In genomic region chr10:37765216-37765615, GRCh38 we compare ENCODE assay signal across 28 cellular contexts.
"Had no signal": no experiment of that assay in that cellular context is flagged by ENCODE, and none has a peak within 500 bp of the region (broad histone marks: within the 10 kb centered on the region; RNA-seq: fewer than 3 reads in every experiment).

No MANE protein-coding gene starts in this region.

- H3K27ac ChIP-seq: neural progenitor cell, ovary, parathyroid adenoma, psoas muscle, right lobe of liver, sigmoid colon, stomach, thoracic aorta, thyroid gland, tibial nerve, upper lobe of left lung, vagina had no signal

- H3K9ac ChIP-seq: neural progenitor cell, parathyroid adenoma had no signal

- H3K4me1 Mint-ChIP-seq: natural killer cell; nephron; neural progenitor cell; stimulated activated memory B cell treated with anti-CD40 and anti-IgM and Interleukin-4, amounts not matched to agents 10 μg/mL and 1 μg/mL and 100 μg/mL, for 72 hours had no signal

- H3K9me3 ChIP-seq: ovary, thyroid gland had no signal

- DNase-seq: natural killer cell; occipital lobe; ovary; posterior cingulate gyrus; psoas muscle; right cardiac atrium; right lobe of liver; sigmoid colon; small intestine; stimulated activated CD4-positive, alpha-beta T cell treated with anti-CD3 and anti-CD28 coated beads, Interleukin-15, amount 100 ng/mL, for 24 hours; stimulated activated CD4-positive, alpha-beta T cell treated with anti-CD3 and anti-CD28 coated beads, Interleukin-2, amount 100 ng/mL, for 24 hours; stimulated activated CD4-positive, alpha-beta T cell treated with anti-CD3 and anti-CD28 coated beads, Interleukin-2, amount 100 ng/mL, for 48 hours; stimulated activated CD4-positive, alpha-beta T cell treated with anti-CD3 and anti-CD28 coated beads, Interleukin-4, amount 100 ng/mL, for 4 hours; stimulated activated CD8-positive, alpha-beta memory T cell treated with anti-CD3 and anti-CD28 coated beads, Interleukin-4, amount 100 ng/mL, for 48 hours; stimulated activated naive CD4-positive, alpha-beta T cell treated with Interleukin-2 at 50 U/mL for 16 hours; stomach; thyroid gland; upper lobe of left lung had no signal

- H3K4me1 ChIP-seq: neural progenitor cell, parathyroid adenoma, psoas muscle, sigmoid colon, stomach, thyroid gland, tibial nerve, upper lobe of left lung, vagina had no signal

- H3K27ac Mint-ChIP-seq: natural killer cell; nephron; neural progenitor cell; progenitor cell of endocrine pancreas; stimulated activated memory B cell treated with anti-CD40 and anti-IgM and Interleukin-4, amounts not matched to agents 10 μg/mL and 1 μg/mL and 100 μg/mL, for 72 hours; stimulated activated naive CD8-positive, alpha-beta T cell treated with anti-CD3 and anti-CD28 coated beads, Interleukin-15, Interleukin-2, amounts not matched to agents 100 ng/mL and 50 ng/mL, for 24 hours had no signal

- H3K27me3 Mint-ChIP-seq: progenitor cell of endocrine pancreas; stimulated activated memory B cell treated with anti-CD40 and anti-IgM and Interleukin-4, amounts not matched to agents 10 μg/mL and 1 μg/mL and 100 μg/mL, for 72 hours; stimulated activated naive CD8-positive, alpha-beta T cell treated with anti-CD3 and anti-CD28 coated beads, Interleukin-15, Interleukin-2, amounts not matched to agents 100 ng/mL and 50 ng/mL, for 24 hours had no signal

- H3K36me3 Mint-ChIP-seq: neural progenitor cell had no signal

- H3K36me3 ChIP-seq: neural progenitor cell, ovary, right lobe of liver, thoracic aorta, thyroid gland, upper lobe of left lung, vagina had no signal

- H3K27me3 ChIP-seq: neural progenitor cell, ovary, right lobe of liver, sigmoid colon, stomach, thyroid gland, tibial nerve, upper lobe of left lung, vagina had no signal

- H3K4me3 Mint-ChIP-seq: natural killer cell; nephron; neural progenitor cell; stimulated activated memory B cell treated with anti-CD40 and anti-IgM and Interleukin-4, amounts not matched to agents 10 μg/mL and 1 μg/mL and 100 μg/mL, for 72 hours; stimulated activated naive CD8-positive, alpha-beta T cell treated with anti-CD3 and anti-CD28 coated beads, Interleukin-15, Interleukin-2, amounts not matched to agents 100 ng/mL and 50 ng/mL, for 24 hours had no signal

- H3K4me3 ChIP-seq: neural progenitor cell, ovary, psoas muscle, right lobe of liver, sigmoid colon, stomach, thoracic aorta, thyroid gland, tibial nerve, upper lobe of left lung, vagina had no signal

- ATAC-seq: natural killer cell; psoas muscle; right cardiac atrium; right lobe of liver; stimulated activated memory B cell treated with anti-CD40 and anti-IgM and Interleukin-4, amounts not matched to agents 10 μg/mL and 1 μg/mL and 100 μg/mL, for 72 hours had no signal

- H3K4me2 ChIP-seq: neural progenitor cell had no signal

- FAIRE-seq: small intestine, urothelium cell line had no signal
